ENCODE assay signal across 1 cellular context in genomic region chr11:76805206-76805913, GRCh38.
TF ChIP-seq lines count a peak whose summit lies in the region.

No MANE protein-coding gene starts in this region.

TF ChIP-seq in IMR-90, 13 proteins besides CTCF, POLR2A, EP300 and RAD21 (continued from another document):
- TF ChIP-seq ELK1 (IDR thresholded peaks at IDR 0.05; ENCODE audit: borderline replicate concordance, low read depth, low read length): no peak
- TF ChIP-seq BHLHE40 (IDR thresholded peaks at IDR 0.05; ENCODE audit: low read depth, low read length): peak; percentile 81
TF ChIP-seq in IMR-90: peak in this region for 3.
